Comparison of ENCODE assay signal across 22 cellular contexts in the genomic region with DNA sequence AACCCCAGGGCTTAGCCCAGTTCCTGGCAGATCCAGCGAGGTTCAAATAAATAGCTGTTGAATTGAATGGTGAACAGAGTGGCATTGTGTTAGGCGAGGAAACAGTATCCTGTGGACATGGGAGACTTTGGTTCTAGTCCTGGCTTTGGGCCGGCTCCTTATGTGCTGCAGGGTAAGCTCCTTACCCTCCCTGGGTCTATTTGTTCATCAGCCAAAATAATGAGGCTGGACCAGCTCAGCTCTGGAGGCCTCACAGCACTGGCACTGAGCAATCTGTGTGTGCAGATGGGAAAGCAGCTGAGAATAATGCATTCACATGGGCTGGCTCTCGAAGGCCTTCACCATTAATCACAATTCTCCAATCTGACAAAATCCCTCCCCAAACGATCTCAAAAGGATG.
A peak's percentile ranks its signal among the peaks of the same experiment; 100 is the strongest.
DNase-seq lines count a peak whose midpoint lies in the region; ATAC-seq and TF ChIP-seq lines count a peak whose summit lies in the region.
"Had no signal": no experiment of that assay in that cellular context is flagged by ENCODE, and none has a peak within 500 bp of the region (broad histone marks: within the 10 kb centered on the region; RNA-seq: fewer than 3 reads in every experiment).

No MANE protein-coding gene starts in this region.

- H3K4me3 ChIP-seq in GM23338: no peak overlapping the region
- no peak overlapping the region for H3K4me3 ChIP-seq in neuronal stem cell (ENCODE audit: low read length in 2 of 2)
- H3K4me3 ChIP-seq: MG63 had no signal

- H3K27me3 Mint-ChIP-seq in GM23338 (ENCODE audit: insufficient read depth, low read depth, poor library complexity) (no peaks in the 10 kb centered on the region), brain (peaks cover 3% of the 10 kb centered on the region)
- H3K27me3 Mint-ChIP-seq in activated T-helper 1 cell treated with anti-CD3 and anti-CD28 coated beads, Interleukin-12 subunit alpha, Interleukin-12 subunit beta, Interleukin-2, Interleukin-4 antibody, amounts not matched to agents 30 ng/mL and 10 ng/mL and 1 ng/mL, durations not matched to agents 14 hours and 24 hours and 36 hours (ENCODE audit: insufficient read depth): peaks cover 6% of the 10 kb centered on the region

- no peak overlapping the region for H2BK15ac ChIP-seq in neuronal stem cell (ENCODE audit: low read length)

- no peak for ATAC-seq in GM23338
- ATAC-seq in stimulated activated effector memory CD8-positive, alpha-beta T cell treated with anti-CD3 and anti-CD28 coated beads, Interleukin-12 subunit alpha, Interleukin-12 subunit beta, amount 100 ng/mL, for 72 hours: peak; percentile 20
- ATAC-seq: HCT116, PC-3, SK-N-SH treated with all-trans-retinoic acid at 6 μM for 48 hours had no signal

- H3K9me2 ChIP-seq in GM23338 (ENCODE audit: insufficient read depth): no peaks in the 10 kb centered on the region

- DNase-seq in GM23338 (ENCODE audit: low spot score) (no peak), hippocampal formation (lab: John Stamatoyannopoulos, UW) (peak; percentile 22 to 29), LoVo (ENCODE audit: low spot score) (no peak), neuronal stem cell (ENCODE audit: low spot score) (no peak)
- DNase-seq in stimulated activated effector memory CD8-positive, alpha-beta T cell treated with anti-CD3 and anti-CD28 coated beads, Interleukin-12 subunit alpha, Interleukin-12 subunit beta, amount 100 ng/mL, for 72 hours (ENCODE audit: low spot score in 2 of 2): no peak
- no peak for DNase-seq in activated T-helper 1 cell treated with anti-CD3 and anti-CD28 coated beads, Interleukin-12 subunit alpha, Interleukin-12 subunit beta, Interleukin-2, Interleukin-4 antibody, amounts not matched to agents 30 ng/mL and 10 ng/mL and 1 ng/mL, durations not matched to agents 14 hours and 24 hours and 36 hours (ENCODE audit: low spot score)
- DNase-seq: GF-D8, GOT3, Karpas-422, MG63, NCI-H1048, NCI-H1436, NCI-H2029 treated with DMSO at 0.1 percent for 48 hours, NCI-H2171 treated with DMSO at 0.1 percent for 48 hours, PC-3, RPMI8226, SHP77 treated with DMSO at 0.1 percent for 48 hours had no signal

- H3K27me3 ChIP-seq in GM23338 (ENCODE audit: insufficient read depth) (no peaks in the 10 kb centered on the region), neuronal stem cell (ENCODE audit: control insufficient read depth in 3 of 3, insufficient read depth in 3 of 3, low read depth in 1 of 3, low read length in 3 of 3) (peaks cover 0 to 4% (median 0%) of the 10 kb centered on the region in 3 experiments)
- H3K27me3 ChIP-seq: MG63 had no signal

- H3K4me1 Mint-ChIP-seq in GM23338 (peaks cover 10% of the 10 kb centered on the region), brain (peaks cover 51% of the 10 kb centered on the region)
- no peaks in the 10 kb centered on the region for H3K4me1 Mint-ChIP-seq in stimulated activated effector memory CD8-positive, alpha-beta T cell treated with anti-CD3 and anti-CD28 coated beads, Interleukin-12 subunit alpha, Interleukin-12 subunit beta, amount 100 ng/mL, for 72 hours
- no peaks in the 10 kb centered on the region for H3K4me1 Mint-ChIP-seq in activated T-helper 1 cell treated with anti-CD3 and anti-CD28 coated beads, Interleukin-12 subunit alpha, Interleukin-12 subunit beta, Interleukin-2, Interleukin-4 antibody, amounts not matched to agents 30 ng/mL and 10 ng/mL and 1 ng/mL, durations not matched to agents 14 hours and 24 hours and 36 hours (ENCODE audit: low read depth)
- H3K4me1 Mint-ChIP-seq: IgD-negative memory B cell had no signal

- intact Hi-C loops in activated T-helper 1 cell treated with anti-CD3 and anti-CD28 coated beads, Interleukin-12 subunit alpha, Interleukin-12 subunit beta, Interleukin-2, Interleukin-4 antibody, amounts not matched to agents 30 ng/mL and 10 ng/mL and 1 ng/mL, durations not matched to agents 14 hours and 24 hours and 36 hours (cut with micrococcal nuclease): no loop called here

- no peak overlapping the region for H4K8ac ChIP-seq in neuronal stem cell (ENCODE audit: low read depth, low read length)

- H3K9ac ChIP-seq in neuronal stem cell (ENCODE audit: low read depth, low read length, poor library complexity): no peak overlapping the region

- H4K91ac ChIP-seq in neuronal stem cell (ENCODE audit: low read depth, low read length, poor library complexity): no peak overlapping the region

- TF ChIP-seq CTCF in GM23338 (conservative IDR thresholded peaks at IDR 0.05; ENCODE audit: low read depth in 2 of 2) (no peak), brain (conservative IDR thresholded peaks at IDR 0.05) (no peak)

- H3K14ac ChIP-seq in neuronal stem cell (ENCODE audit: low read length): no peak overlapping the region

- no peak overlapping the region for H2BK12ac ChIP-seq in neuronal stem cell (ENCODE audit: low read length)

- H2AK5ac ChIP-seq in neuronal stem cell (ENCODE audit: low read depth, low read length): no peak overlapping the region

- H3K4me1 ChIP-seq in GM23338 (ENCODE audit: insufficient read depth) (peaks cover 8% of the 10 kb centered on the region), neuronal stem cell (ENCODE audit: control insufficient read depth in 2 of 2, insufficient read depth in 1 of 2, low read depth in 1 of 2, low read length in 2 of 2) (peaks cover 0 to 6% of the 10 kb centered on the region in 2 donors)

- H3K4me2 ChIP-seq in GM23338 (no peak overlapping the region), neuronal stem cell (ENCODE audit: insufficient read depth, low read length, poor library complexity, severe bottlenecking) (no peak overlapping the region)

- no peak overlapping the region for H3K27ac ChIP-seq in GM23338 (ENCODE audit: low read depth)
- H3K27ac ChIP-seq in neuronal stem cell (replicated peaks; ENCODE audit: low read length): no peak overlapping the region
- H3K27ac ChIP-seq: C4-2B had no signal

- no peak overlapping the region for H3K23ac ChIP-seq in neuronal stem cell (ENCODE audit: low read depth, low read length, poor library complexity)

- no peaks in the 10 kb centered on the region for H3K79me1 ChIP-seq in neuronal stem cell (ENCODE audit: low read depth, low read length)

- H2BK120ac ChIP-seq in neuronal stem cell (ENCODE audit: low read depth, low read length): no peak overlapping the region

- no peak overlapping the region for H2BK5ac ChIP-seq in neuronal stem cell (ENCODE audit: low read length)

- no CpG with 5 or more reads among the region's 5 CpGs for WGBS in neuronal stem cell (ENCODE audit: extremely low coverage in 2 of 2, insufficient read length in 2 of 2, insufficient replicate concordance in 1 of 2), 2 donors

- H3K36me3 Mint-ChIP-seq in GM23338 (ENCODE audit: low read depth) (no peaks in the 10 kb centered on the region), brain (peaks cover 3% of the 10 kb centered on the region)
- no peaks in the 10 kb centered on the region for H3K36me3 Mint-ChIP-seq in stimulated activated effector memory CD8-positive, alpha-beta T cell treated with anti-CD3 and anti-CD28 coated beads, Interleukin-12 subunit alpha, Interleukin-12 subunit beta, amount 100 ng/mL, for 72 hours
- no peaks in the 10 kb centered on the region for H3K36me3 Mint-ChIP-seq in activated T-helper 1 cell treated with anti-CD3 and anti-CD28 coated beads, Interleukin-12 subunit alpha, Interleukin-12 subunit beta, Interleukin-2, Interleukin-4 antibody, amounts not matched to agents 30 ng/mL and 10 ng/mL and 1 ng/mL, durations not matched to agents 14 hours and 24 hours and 36 hours (ENCODE audit: low read depth)

- no peak overlapping the region for H3K27ac Mint-ChIP-seq in GM23338
- H3K27ac Mint-ChIP-seq in brain: peak overlapping the region; percentile 8 to 96 (median 82)
- no peak overlapping the region for H3K27ac Mint-ChIP-seq in stimulated activated effector memory CD8-positive, alpha-beta T cell treated with anti-CD3 and anti-CD28 coated beads, Interleukin-12 subunit alpha, Interleukin-12 subunit beta, amount 100 ng/mL, for 72 hours
- no peak overlapping the region for H3K27ac Mint-ChIP-seq in activated T-helper 1 cell treated with anti-CD3 and anti-CD28 coated beads, Interleukin-12 subunit alpha, Interleukin-12 subunit beta, Interleukin-2, Interleukin-4 antibody, amounts not matched to agents 30 ng/mL and 10 ng/mL and 1 ng/mL, durations not matched to agents 14 hours and 24 hours and 36 hours
- H3K27ac Mint-ChIP-seq: IgD-negative memory B cell had no signal

- H2AFZ ChIP-seq in GM23338 (0 out of 2 replicates have a peak overlapping the region, but pooled peaks have one; percentile 14), neuronal stem cell (ENCODE audit: low read length) (no peak overlapping the region)

- no peak overlapping the region for H3K18ac ChIP-seq in neuronal stem cell (ENCODE audit: low read length)

- H3K4me3 Mint-ChIP-seq in GM23338: no peak overlapping the region
- H3K4me3 Mint-ChIP-seq in brain: peak overlapping the region in 2 of 5 experiments; percentile 23 to 68
- H3K4me3 Mint-ChIP-seq in stimulated activated effector memory CD8-positive, alpha-beta T cell treated with anti-CD3 and anti-CD28 coated beads, Interleukin-12 subunit alpha, Interleukin-12 subunit beta, amount 100 ng/mL, for 72 hours: no peak overlapping the region
- H3K4me3 Mint-ChIP-seq in activated T-helper 1 cell treated with anti-CD3 and anti-CD28 coated beads, Interleukin-12 subunit alpha, Interleukin-12 subunit beta, Interleukin-2, Interleukin-4 antibody, amounts not matched to agents 30 ng/mL and 10 ng/mL and 1 ng/mL, durations not matched to agents 14 hours and 24 hours and 36 hours: no peak overlapping the region
- H3K4me3 Mint-ChIP-seq: IgD-negative memory B cell had no signal

- H3K9me3 Mint-ChIP-seq in GM23338 (no peaks in the 10 kb centered on the region), brain (no peaks in the 10 kb centered on the region)
- no peaks in the 10 kb centered on the region for H3K9me3 Mint-ChIP-seq in stimulated activated effector memory CD8-positive, alpha-beta T cell treated with anti-CD3 and anti-CD28 coated beads, Interleukin-12 subunit alpha, Interleukin-12 subunit beta, amount 100 ng/mL, for 72 hours
- H3K9me3 Mint-ChIP-seq in activated T-helper 1 cell treated with anti-CD3 and anti-CD28 coated beads, Interleukin-12 subunit alpha, Interleukin-12 subunit beta, Interleukin-2, Interleukin-4 antibody, amounts not matched to agents 30 ng/mL and 10 ng/mL and 1 ng/mL, durations not matched to agents 14 hours and 24 hours and 36 hours: no peaks in the 10 kb centered on the region

- no peaks in the 10 kb centered on the region for H3K9me3 ChIP-seq in neuronal stem cell (replicated peaks in 1 of 2; ENCODE audit: control insufficient read depth in 2 of 2, insufficient read depth in 1 of 2, low read depth in 1 of 2, low read length in 2 of 2)
- H3K9me3 ChIP-seq: MG63 had no signal

- no peaks in the 10 kb centered on the region for H3F3A ChIP-seq in GM23338 (replicated peaks; ENCODE audit: low read depth)

- H3K4ac ChIP-seq in neuronal stem cell (ENCODE audit: low read length): no peak overlapping the region

- no peaks in the 10 kb centered on the region; the same call in 1 of the 2 replicates for H4K20me1 ChIP-seq in GM23338 (replicated peaks; ENCODE audit: insufficient read depth)

- H3K36me3 ChIP-seq in GM23338 (ENCODE audit: insufficient read depth) (no peaks in the 10 kb centered on the region), neuronal stem cell (replicated peaks in 1 of 2; ENCODE audit: control insufficient read depth in 2 of 2, insufficient read depth in 2 of 2, low read length in 2 of 2) (no peaks in the 10 kb centered on the region)
- H3K36me3 ChIP-seq: MG63 had no signal

- H3K79me2 ChIP-seq in GM23338 (replicated peaks; ENCODE audit: insufficient read depth): no peaks in the 10 kb centered on the region

Comparison
In these comparisons a context has a peak if more than half of its experiments do, and no peak if none do; other contexts are left out.
1. DNase-seq: peak in hippocampal formation (2 of 2); none in GM23338 (single experiment), stimulated activated effector memory CD8-positive, alpha-beta T cell treated with anti-CD3 and anti-CD28 coated beads, Interleukin-12 subunit alpha, Interleukin-12 subunit beta, amount 100 ng/mL, for 72 hours (0 of 2), LoVo (single experiment), neuronal stem cell (single experiment) and activated T-helper 1 cell treated with anti-CD3 and anti-CD28 coated beads, Interleukin-12 subunit alpha, Interleukin-12 subunit beta, Interleukin-2, Interleukin-4 antibody, amounts not matched to agents 30 ng/mL and 10 ng/mL and 1 ng/mL, durations not matched to agents 14 hours and 24 hours and 36 hours (single experiment).
2. H3K27ac Mint-ChIP-seq: peak in brain (5 of 5); none in GM23338 (single experiment), stimulated activated effector memory CD8-positive, alpha-beta T cell treated with anti-CD3 and anti-CD28 coated beads, Interleukin-12 subunit alpha, Interleukin-12 subunit beta, amount 100 ng/mL, for 72 hours (single experiment) and activated T-helper 1 cell treated with anti-CD3 and anti-CD28 coated beads, Interleukin-12 subunit alpha, Interleukin-12 subunit beta, Interleukin-2, Interleukin-4 antibody, amounts not matched to agents 30 ng/mL and 10 ng/mL and 1 ng/mL, durations not matched to agents 14 hours and 24 hours and 36 hours (single experiment).